Comparison of ENCODE assay signal across 8 cellular contexts in the genomic region with DNA sequence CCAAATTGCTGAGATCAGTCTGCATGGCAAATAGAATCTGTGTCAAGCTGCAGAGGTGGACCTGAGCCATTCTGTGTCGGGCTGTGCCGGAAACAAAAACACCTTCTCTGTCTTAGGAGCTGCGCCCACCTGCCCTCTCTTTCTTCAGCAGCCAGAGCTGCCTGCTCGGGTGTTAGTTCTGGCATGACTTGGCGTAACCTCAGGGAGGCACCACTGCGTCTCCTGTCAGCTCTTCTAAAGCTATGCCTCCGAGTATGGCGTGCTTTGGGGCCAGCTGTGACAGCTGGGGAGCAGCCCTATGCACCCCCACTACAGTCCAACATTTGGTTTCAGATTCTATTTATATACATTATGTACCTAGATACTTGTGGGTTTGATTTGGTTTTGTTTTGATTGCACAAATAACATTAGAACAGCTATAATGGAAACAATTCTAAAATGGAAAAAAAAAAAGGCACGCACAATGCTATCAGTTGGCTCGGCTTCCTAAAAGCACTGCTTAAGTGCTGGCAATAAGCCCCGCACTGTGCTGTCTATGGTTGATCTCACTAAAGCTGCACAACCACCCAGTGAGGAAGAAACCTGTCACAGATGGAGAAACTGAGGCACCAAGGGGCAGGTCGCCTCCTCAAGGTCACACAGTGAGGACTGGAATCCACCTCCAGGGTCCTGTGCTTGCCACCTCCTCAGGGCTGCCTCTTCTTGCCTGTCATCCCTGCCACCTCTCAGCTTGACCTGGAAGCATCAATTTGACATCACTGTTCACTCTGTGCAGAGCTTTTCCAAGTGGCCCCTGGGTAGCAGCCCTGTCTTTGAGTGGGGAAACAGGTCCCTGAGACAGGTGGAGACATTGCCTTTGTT. TPM values are rescaled to one million over a fixed set of nuclear protein-coding genes. Genes with fewer than 3 reads are reported as not detected.
DNase-seq lines count a peak whose midpoint lies in the region; ATAC-seq, FAIRE-seq and TF ChIP-seq lines count a peak whose summit lies in the region.
"Had no signal": no experiment of that assay in that cellular context is flagged by ENCODE, and none has a peak within 500 bp of the region (broad histone marks: within the 10 kb centered on the region; RNA-seq: fewer than 3 reads in every experiment).

No MANE protein-coding gene starts in this region.

- FAIRE-seq in K562 (lab: Jason Lieb, UNC) = no peak
- FAIRE-seq: TTC549 had no signal

- H3K36me3 ChIP-seq in OCI-LY3 (replicated peaks; ENCODE audit: low read depth, low read length) (no peaks in the 10 kb centered on the region), K562 (ENCODE audit: control insufficient read depth, insufficient read depth, low read length) (no peaks in the 10 kb centered on the region), A673 (ENCODE audit: insufficient read depth, low read length, poor library complexity, severe bottlenecking) (no peaks in the 10 kb centered on the region)

- H3K27ac Mint-ChIP-seq in nephron progenitor cell = no peak overlapping the region

- H3K4me2 ChIP-seq in OCI-LY3 (ENCODE audit: low read length) (peak overlapping the region; percentile 24), K562 (ENCODE audit: insufficient read depth, low read length) (no peak overlapping the region)

- H3K9me1 ChIP-seq in K562 (ENCODE audit: control insufficient read depth, insufficient read depth, low read length) = no peaks in the 10 kb centered on the region

- TF ChIP-seq RAD21 in K562 (CRISPR knock-in tag; conservative IDR thresholded peaks at IDR 0.05 in 1 of 2, IDR thresholded peaks at IDR 0.05 in 1 of 2) = no peak

- H3K4me3 ChIP-seq in OCI-LY3 (ENCODE audit: low read length) = no peak overlapping the region
- no peak overlapping the region for H3K4me3 ChIP-seq in K562
- no peak overlapping the region for H3K4me3 ChIP-seq in A673 (ENCODE audit: low read depth, low read length, poor library complexity, severe bottlenecking)

- no peak overlapping the region for H3K9ac ChIP-seq in OCI-LY3 (ENCODE audit: low read length)
- 0 out of 4 replicates have a peak overlapping the region, but pooled peaks of 1 of the 2 experiments have one; percentile 20 for H3K9ac ChIP-seq in K562 (ENCODE audit: insufficient read depth in 1 of 2, low read depth in 2 of 2, low read length in 2 of 2)

- peak; percentile 82 for ATAC-seq in GM18873 (IDR thresholded peaks at IDR 0.05; ENCODE audit: low FRiP score, unreplicated experiment)
- ATAC-seq in HG02763 (IDR thresholded peaks at IDR 0.05; ENCODE audit: unreplicated experiment) = peak; percentile 90
- peak; percentile 46 for ATAC-seq in K562

- H3K27ac ChIP-seq in OCI-LY3 (ENCODE audit: low read length) = no peak overlapping the region
- no peak overlapping the region for H3K27ac ChIP-seq in K562 (ENCODE audit: extremely low read depth, low read depth, low read length)
- H3K27ac ChIP-seq in A673 (ENCODE audit: low read depth, low read length, poor library complexity, severe bottlenecking) = no peak overlapping the region

- H3K27me3 ChIP-seq in OCI-LY3 (ENCODE audit: low read depth, low read length) (peaks cover 68% of the 10 kb centered on the region), K562 (ENCODE audit: control insufficient read depth in 2 of 2, insufficient read depth in 2 of 2, low read length in 2 of 2) (no peaks in the 10 kb centered on the region), A673 (replicated peaks; ENCODE audit: insufficient read depth, low read depth, low read length, poor library complexity) (no peaks in the 10 kb centered on the region)

- no peaks in the 10 kb centered on the region for H3K9me3 ChIP-seq in OCI-LY3 (ENCODE audit: insufficient read depth, low read length)
- no peaks in the 10 kb centered on the region for H3K9me3 ChIP-seq in K562 (replicated peaks; ENCODE audit: control insufficient read depth, insufficient read depth, low read depth, low read length)
- no peaks in the 10 kb centered on the region for H3K9me3 ChIP-seq in A673 (ENCODE audit: low read depth, low read length, poor library complexity, severe bottlenecking)

- H3K9me3 Mint-ChIP-seq in nephron progenitor cell = no peaks in the 10 kb centered on the region

- TF ChIP-seq CTCF in OCI-LY3 (IDR thresholded peaks at IDR 0.05; ENCODE audit: low read depth, low read length) (peak; percentile 33), K562 (IDR thresholded peaks at IDR 0.05 in 2 of 3, conservative IDR thresholded peaks at IDR 0.05 in 1 of 3; ENCODE audit: insufficient read depth in 2 of 3, low read depth in 1 of 3, low read length in 3 of 3) (peak in 2 of 3 experiments; percentile 15 to 22; a peak in 2 of 6 replicates), nephron progenitor cell (IDR thresholded peaks at IDR 0.05) (no peak), A673 (conservative IDR thresholded peaks at IDR 0.05; ENCODE audit: low read depth, low read length) (no peak)

- H3K79me2 ChIP-seq in OCI-LY3 (ENCODE audit: low read length) = no peaks in the 10 kb centered on the region
- H3K79me2 ChIP-seq in K562 (ENCODE audit: control insufficient read depth, insufficient read depth, low read length) = no peaks in the 10 kb centered on the region

- WGBS in K562 (ENCODE audit: insufficient coverage, low coverage, missing lambda C conversion rate) = 24% methylated on average over 12 of the region's 12 CpGs

- H3K4me3 Mint-ChIP-seq in nephron progenitor cell = no peak overlapping the region

- CTCF ChIA-PET in K562 (lab: Yijun Ruan, JAX; ENCODE audit: low intra/inter-chr PET ratio) = interaction anchor here (0.6 to 0.7 kb wide), 2 partner anchors 19 to 114 kb away, joined by 3 read pairs; partner anchors contain the start of gene ADGRG1
- CTCF ChIA-PET in A673 (lab: Charles Lee) = no interaction called here

- intact Hi-C loops in K562 (cut with micrococcal nuclease) (no loop called here), A673 (cut with micrococcal nuclease; ENCODE audit: unreplicated experiment) (no loop called here)

- peaks cover 21% of the 10 kb centered on the region for H3K4me1 ChIP-seq in OCI-LY3 (ENCODE audit: low read length)
- peaks cover 18 to 31% of the 10 kb centered on the region in 2 experiments for H3K4me1 ChIP-seq in K562 (replicated peaks in 1 of 2; ENCODE audit: control insufficient read depth in 2 of 2, insufficient read depth in 2 of 2, low read length in 2 of 2)
- H3K4me1 ChIP-seq in A673 (ENCODE audit: insufficient read depth, low read length, poor library complexity, severe bottlenecking) = peaks cover 3% of the 10 kb centered on the region

- DNase-seq in K562 (ENCODE audit: extremely low read depth in 1 of 4, low spot score in 3 of 4) (no peak), myocyte (ENCODE audit: low read depth) (peak; percentile 90), nephron progenitor cell (no peak), A673 (ENCODE audit: low spot score) (no peak)

- TF ChIP-seq POLR2A in K562 (conservative IDR thresholded peaks at IDR 0.05) = no peak

- peaks cover 16% of the 10 kb centered on the region for H3K27me3 Mint-ChIP-seq in nephron progenitor cell (ENCODE audit: low read depth, poor library complexity)

- no peak for TF ChIP-seq EP300 in K562 (IDR thresholded peaks at IDR 0.05; ENCODE audit: low read length)

- POLR2A ChIA-PET in K562 (lab: Yijun Ruan, JAX) = interaction anchor here (1.0 to 1.7 kb wide), 6 partner anchors 8 to 151 kb away, joined by 3 to 6 read pairs (median 4); partner anchors contain the start of gene ADGRG1
- POLR2A ChIA-PET in A673 (lab: Charles Lee; ENCODE audit: low non-redundant PET) = no interaction called here

- H4K20me1 ChIP-seq in OCI-LY3 (ENCODE audit: insufficient read depth, low read length) (peaks cover 14% of the 10 kb centered on the region; the same call in 1 of the 2 replicates), K562 (replicated peaks; ENCODE audit: control insufficient read depth, insufficient read depth, low read length) (no peaks in the 10 kb centered on the region)

- H3K4me1 Mint-ChIP-seq in nephron progenitor cell = peaks cover 29% of the 10 kb centered on the region

- in situ Hi-C loops in K562 (cut with MboI) = no loop called here

- H2AFZ ChIP-seq in OCI-LY3 (ENCODE audit: low read depth, low read length) = no peak overlapping the region
- H2AFZ ChIP-seq in K562 (ENCODE audit: low read depth, low read length) = no peak overlapping the region

- H3K36me3 Mint-ChIP-seq in nephron progenitor cell (ENCODE audit: low read depth) = no peaks in the 10 kb centered on the region

- no TSS peak for BruUV-seq in K562 (replicated peaks; lab: Mats Ljungman, UMichigan)
- BruUV-seq in A673 (replicated peaks; lab: Mats Ljungman, UMichigan) = no TSS peak

RNA-seq across cellular contexts. Expression of gene ADGRG1, which starts 18.7 kb away (rescaled TPM):
- total RNA-seq in K562 (2011; cell fraction: chromatin; rRNA removed; ENCODE audit: low replicate concordance) = 0.81 and 1.3 TPM in 2 replicates
- 0.79 and 1.0 TPM in 2 replicates for total RNA-seq in K562 (2011; cell fraction: nucleolus; rRNA removed)
- total RNA-seq in K562 (2011; cell fraction: nucleoplasm; rRNA removed) = 0.81 and 2.1 TPM in 2 replicates
- not detected in 2 replicates for total RNA-seq in K562 (2014; rRNA removed)
- not detected in 2 replicates for total RNA-seq in K562 (2014; rRNA removed; fragmentation: Illumina TruSeq; extraction: Trizol)
- not detected in 2 replicates for total RNA-seq in K562 (2015; rRNA removed; fragmentation: Illumina TruSeq; extraction: Trizol)
- total RNA-seq in K562 (2021) = 0.31 TPM in 1 of 2 replicates, not detected in the other
- polyA plus RNA-seq in K562 (2011; rRNA removed) = 0.04 and 0.57 TPM in 2 replicates
- polyA plus RNA-seq in K562 (2011; cell fraction: cytosol; rRNA removed) = 0.12 and 0.15 TPM in 2 replicates
- 0.70 and 0.81 TPM in 2 replicates for polyA plus RNA-seq in K562 (2011; cell fraction: nucleus; rRNA removed)
- 0.39 and 0.44 TPM in 2 replicates for polyA plus RNA-seq in K562 (2012)
- 0.16 and 0.29 TPM in 2 replicates for polyA plus RNA-seq in K562 (2014; fragmentation: Illumina TruSeq; extraction: Trizol)
- polyA plus RNA-seq in K562 (2014; fragmentation: Nextera tagmentation; extraction: Ambion mirVana) = not detected
- polyA plus RNA-seq in K562 (2014; rRNA removed) = 0.34 TPM in 1 of 2 replicates, not detected in the other
- polyA minus RNA-seq in K562 (2011; rRNA and poly(A)+ RNA removed) = 0.18 TPM in 2 replicates
- not detected in 2 replicates for polyA minus RNA-seq in K562 (2011; cell fraction: cytosol; rRNA and poly(A)+ RNA removed)
- polyA minus RNA-seq in K562 (2011; cell fraction: nucleus; rRNA and poly(A)+ RNA removed) = 0.33 TPM in 1 of 2 replicates, not detected in the other
- 38.8 and 173 TPM in 2 replicates for total RNA-seq in myocyte
- polyA plus RNA-seq in myocyte (2012) = 43.9 TPM
- total RNA-seq in A673 (2021) = 0.75 and 1.0 TPM in 2 replicates

RNA-seq across cellular contexts. Expression of gene ADGRG3, which starts 58.3 kb away (rescaled TPM):
- total RNA-seq in K562 (2011; cell fraction: chromatin; rRNA removed; ENCODE audit: low replicate concordance) = 0.40 and 1.00 TPM in 2 replicates
- total RNA-seq in K562 (2011; cell fraction: nucleolus; rRNA removed) = 0.17 and 0.66 TPM in 2 replicates
- 0.29 TPM in 1 of 2 replicates, not detected in the other for total RNA-seq in K562 (2011; cell fraction: nucleoplasm; rRNA removed)
- total RNA-seq in K562 (2014; rRNA removed) (not detected in 2 replicates), K562 (2014; rRNA removed; fragmentation: Illumina TruSeq; extraction: Trizol) (0.16 TPM in 1 of 2 replicates, not detected in the other), K562 (2015; rRNA removed; fragmentation: Illumina TruSeq; extraction: Trizol) (0.08 TPM in 1 of 2 replicates, not detected in the other), K562 (2021) (0.09 and 0.16 TPM in 2 replicates), myocyte (0.31 TPM in 1 of 2 replicates, not detected in the other), A673 (2021) (not detected in 2 replicates)
- polyA plus RNA-seq in K562 (2011; rRNA removed) (0.13 and 0.18 TPM in 2 replicates), K562 (2014; fragmentation: Illumina TruSeq; extraction: Trizol) (0.09 and 0.10 TPM in 2 replicates), K562 (2014; fragmentation: Nextera tagmentation; extraction: Ambion mirVana) (under 1 TPM; 0.10 to 0.30 TPM), K562 (2014; rRNA removed) (0.24 and 0.52 TPM in 2 replicates)
- polyA plus RNA-seq in K562 (2011; cell fraction: cytosol; rRNA removed) = 0.09 and 0.18 TPM in 2 replicates
- 0.51 and 0.59 TPM in 2 replicates for polyA plus RNA-seq in K562 (2011; cell fraction: nucleus; rRNA removed)
- polyA plus RNA-seq in K562 (2012) = 0.03 and 2.0 TPM in 2 replicates
- 0.21 TPM in 1 of 2 replicates, not detected in the other for polyA minus RNA-seq in K562 (2011; rRNA and poly(A)+ RNA removed)
- not detected in 2 replicates for polyA minus RNA-seq in K562 (2011; cell fraction: cytosol; rRNA and poly(A)+ RNA removed)
- polyA minus RNA-seq in K562 (2011; cell fraction: nucleus; rRNA and poly(A)+ RNA removed) = 0.27 TPM in 1 of 2 replicates, not detected in the other
- 0.05 TPM for polyA plus RNA-seq in myocyte (2012)

Comparison
In these comparisons a context has a peak if more than half of its experiments do, and no peak if none do; other contexts are left out.
1. CTCF ChIP-seq: peak in OCI-LY3 (single experiment) and K562 (2 of 3); none in nephron progenitor cell (single experiment) and A673 (single experiment).
2. RNA of gene ADGRG1, which starts 18.7 kb away (total RNA-seq): 38.8 to 173 TPM in myocyte; 0.75 to 1.0 TPM in A673 and 0.31 to 2.1 TPM in K562; every median in the first group is over 10 times any median in the second.
3. Peak in every context shown above with its lines, with median percentiles within 50 percentile points of each other: ATAC-seq.